In the genomic region with DNA sequence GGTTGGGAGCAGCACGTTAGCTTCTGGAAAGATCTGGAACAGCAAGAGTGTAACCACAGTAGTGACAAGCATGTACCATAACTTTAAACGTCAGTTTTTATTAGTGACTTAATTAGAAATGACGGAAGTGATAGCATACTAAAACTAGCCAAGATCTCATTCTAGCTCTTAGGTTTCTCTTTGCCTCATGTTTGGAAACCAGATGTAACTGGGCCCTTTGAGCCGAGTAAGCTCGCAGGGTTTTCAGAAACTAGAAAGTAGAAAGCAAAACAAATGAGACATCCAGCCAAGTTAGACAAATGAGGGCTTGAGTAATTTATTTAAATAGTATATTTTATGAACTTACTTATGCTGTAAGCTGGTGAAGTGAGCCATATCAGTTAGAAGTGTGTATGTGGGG, we compare ENCODE assay signal across 27 cellular contexts. TPM values are rescaled to one million over a fixed set of nuclear protein-coding genes. Genes with fewer than 3 reads are reported as not detected.
A peak's percentile ranks its signal among the peaks of the same experiment; 100 is the strongest.
DNase-seq lines count a peak whose midpoint lies in the region; ATAC-seq, FAIRE-seq and TF ChIP-seq lines count a peak whose summit lies in the region.
"Had no signal": no experiment of that assay in that cellular context is flagged by ENCODE, and none has a peak within 500 bp of the region (broad histone marks: within the 10 kb centered on the region; RNA-seq: fewer than 3 reads in every experiment).

No MANE protein-coding gene starts in this region.

- no peaks in the 10 kb centered on the region for H3K79me2 ChIP-seq in GM12878 (ENCODE audit: control insufficient read depth, insufficient read depth, low read length)

- H3K36me3 ChIP-seq in GM12878 (ENCODE audit: control insufficient read depth in 2 of 2, insufficient read depth in 2 of 2, low read length in 1 of 2) = no peaks in the 10 kb centered on the region

- POLR2A ChIA-PET in GM12878 (lab: Charles Lee) = no interaction called here

- TF ChIP-seq CTCF in GM12878 (IDR thresholded peaks at IDR 0.05 in 2 of 3, conservative IDR thresholded peaks at IDR 0.05 in 1 of 3; ENCODE audit: control insufficient read depth in 2 of 3, extremely low read depth in 1 of 3, insufficient read depth in 1 of 3, low read depth in 3 of 3, low read length in 3 of 3) (no peak), chondrocyte (IDR thresholded peaks at IDR 0.05) (no peak)

- DNase-seq in GM12878 (ENCODE audit: low read depth, low spot score) = no peak
- DNase-seq in chondrocyte (ENCODE audit: low spot score) = no peak
- DNase-seq in NOMO-1 treated with dmso at 0.1 percent for 144 hours (lab: John Stamatoyannopoulos, UW; ENCODE audit: unreplicated experiment) = no peak
- DNase-seq: Caco-2; CD4-positive, alpha-beta T cell; GDM1; NCI-H1436 treated with DMSO at 0.1 percent for 48 hours; NCI-H2029; NCI-H345; NCI-H524 treated with DMSO at 0.1 percent for 48 hours; OCI-M1; Right ventricle myocardium superior; SW 1271; T-helper 2 cell had no signal

- H3K4me1 ChIP-seq in GM12878 (ENCODE audit: control insufficient read depth, insufficient read depth, low read length) = no peaks in the 10 kb centered on the region
- H3K4me1 ChIP-seq: A549, Caco-2 had no signal

- 10% methylated on average over 5 of the region's 5 CpGs for WGBS in GM12878 (ENCODE audit: insufficient coverage, insufficient replicate concordance, low lambda C conversion rate, missing lambda C conversion rate)

- H3K27ac Mint-ChIP-seq in chondrocyte (ENCODE audit: unreplicated experiment) = no peak overlapping the region
- H3K27ac Mint-ChIP-seq: CD4-positive, alpha-beta T cell had no signal

- H3K4me3 ChIP-seq in GM12878 = no peak overlapping the region
- H3K4me3 ChIP-seq: A549 had no signal

- H3K36me3 Mint-ChIP-seq in chondrocyte (ENCODE audit: low read depth) = no peaks in the 10 kb centered on the region

- no peak overlapping the region for H2AFZ ChIP-seq in GM12878 (ENCODE audit: control insufficient read depth, low read depth, low read length)

- intact Hi-C loops in GM12878 (cut with micrococcal nuclease; ENCODE audit: unreplicated experiment) = no loop called here

- TF ChIP-seq POLR2A in GM12878 (IDR thresholded peaks at IDR 0.05; ENCODE audit: low read depth, low read length) = no peak

- BruUV-seq in GM12878 (replicated peaks; lab: Mats Ljungman, UMichigan) = no TSS peak

- no peaks in the 10 kb centered on the region for H3K9me3 ChIP-seq in GM12878 (replicated peaks; ENCODE audit: control insufficient read depth, insufficient read depth, low read length)
- H3K9me3 ChIP-seq: A549, Caco-2 had no signal

- no peak for TF ChIP-seq EP300 in GM12878 (IDR thresholded peaks at IDR 0.05; ENCODE audit: borderline replicate concordance in 1 of 2, control insufficient read depth in 1 of 2, low read depth in 2 of 2, low read length in 2 of 2)

- no peaks in the 10 kb centered on the region for H3K27me3 ChIP-seq in GM12878 (replicated peaks in 1 of 2; ENCODE audit: control insufficient read depth in 2 of 2, insufficient read depth in 2 of 2, low read length in 1 of 2)

- H3K4me3 Mint-ChIP-seq in chondrocyte (ENCODE audit: unreplicated experiment) = no peak overlapping the region
- H3K4me3 Mint-ChIP-seq: CD4-positive, alpha-beta T cell had no signal

- H3K4me1 Mint-ChIP-seq in chondrocyte (ENCODE audit: low read depth) = peaks cover 29% of the 10 kb centered on the region

- SMC1A ChIA-PET in GM12878 (lab: Charles Lee; ENCODE audit: uncharacterized antibody, unreplicated experiment) = interaction anchor here (0.6 to 1.1 kb wide), 5 partner anchors 10 to 365 kb away, joined by 3 to 5 read pairs (median 3); no protein-coding TSS in a partner anchor

- RAD21 ChIA-PET in GM12878 (lab: Charles Lee; ENCODE audit: unreplicated experiment) = interaction anchor here (1.0 kb wide), 1 partner anchor 397 kb away, joined by 4 read pairs; no protein-coding TSS in a partner anchor

- H4K20me1 ChIP-seq in GM12878 (ENCODE audit: control insufficient read depth, insufficient read depth) = no peaks in the 10 kb centered on the region

- H3K9ac ChIP-seq in GM12878 (ENCODE audit: control insufficient read depth, insufficient read depth, low read length) = no peak overlapping the region
- H3K9ac ChIP-seq: KMS-11 had no signal

- CTCF ChIA-PET in GM12878 (lab: Yijun Ruan, JAX) = interaction anchor here (1.2 to 2.5 kb wide), 4 partner anchors 11 to 476 kb away, joined by 4 to 14 read pairs (median 4); no protein-coding TSS in a partner anchor

- H3K27ac ChIP-seq in GM12878 (ENCODE audit: control insufficient read depth, insufficient read depth) = no peak overlapping the region
- H3K27ac ChIP-seq: A549, HL-60, KMS-11 had no signal

- TF ChIP-seq RAD21 in GM12878 (IDR thresholded peaks at IDR 0.05; ENCODE audit: insufficient read depth, low read depth, low read length) = no peak

- no peak overlapping the region for H3K4me2 ChIP-seq in GM12878 (ENCODE audit: control insufficient read depth, insufficient read depth)
- H3K4me2 ChIP-seq: A549, KMS-11 had no signal

- in situ Hi-C loops in GM12878 (cut with MboI) = no loop called here

- H3K27me3 Mint-ChIP-seq in chondrocyte (ENCODE audit: low read depth) = no peaks in the 10 kb centered on the region
- H3K27me3 Mint-ChIP-seq: CD4-positive, alpha-beta T cell had no signal

- H3K9me3 Mint-ChIP-seq in chondrocyte (ENCODE audit: low read depth) = peaks cover under 1% of the 10 kb centered on the region

- ATAC-seq in GM18520 (IDR thresholded peaks at IDR 0.05; ENCODE audit: unreplicated experiment) (peak; percentile 52), HG02852 (IDR thresholded peaks at IDR 0.05; ENCODE audit: unreplicated experiment) (peak; percentile 47), HG03439 (IDR thresholded peaks at IDR 0.05; ENCODE audit: unreplicated experiment) (peak; percentile 58), GM12878 (peak; percentile 85), HG02970 (IDR thresholded peaks at IDR 0.05; ENCODE audit: low FRiP score, unreplicated experiment) (no peak), GM21390 (IDR thresholded peaks at IDR 0.05; ENCODE audit: unreplicated experiment) (no peak)
- ATAC-seq: A549 had no signal

- FAIRE-seq in GM12878 (lab: Jason Lieb, UNC) = no peak
- FAIRE-seq: A549, GM18507, H1 had no signal

TF ChIP-seq in GM12878, 131 proteins besides CTCF, POLR2A, EP300 and RAD21:
- TF ChIP-seq KDM1A (IDR thresholded peaks at IDR 0.05; ENCODE audit: borderline replicate concordance) (no peak), TCF7 (IDR thresholded peaks at IDR 0.05; ENCODE audit: borderline replicate concordance) (no peak), ZBED1 (IDR thresholded peaks at IDR 0.05; ENCODE audit: borderline replicate concordance) (no peak), IRF4 (IDR thresholded peaks at IDR 0.05; ENCODE audit: low read depth, low read length) (no peak), SP1 (IDR thresholded peaks at IDR 0.05; ENCODE audit: low read depth, low read length) (no peak), SREBF2 (IDR thresholded peaks at IDR 0.05; ENCODE audit: low read length) (no peak)

RNA-seq across cellular contexts. Expression of a gene that starts 40.2 kb away (rescaled TPM):
- total RNA-seq in GM12878 (2013; cell fraction: nucleolus; rRNA removed) = not detected in 2 replicates
- total RNA-seq in GM12878 (2014; rRNA removed) = 0.06 TPM in 1 of 2 replicates, not detected in the other
- not detected in 2 replicates for total RNA-seq in GM12878 (2014; rRNA removed; fragmentation: Illumina TruSeq; extraction: Trizol)
- not detected in 2 replicates for total RNA-seq in GM12878 (2021)
- polyA plus RNA-seq in GM12878 (2011; ENCODE audit: low read depth) = not detected
- 0.09 and 0.15 TPM in 2 replicates for polyA plus RNA-seq in GM12878 (2011; rRNA removed)
- 0.03 and 0.06 TPM in 2 replicates for polyA plus RNA-seq in GM12878 (2011; cell fraction: cytosol; rRNA removed)
- polyA plus RNA-seq in GM12878 (2011; cell fraction: nucleus; rRNA removed) = 0.25 TPM in 2 replicates
- not detected in 2 replicates for polyA plus RNA-seq in GM12878 (2012)
- polyA plus RNA-seq in GM12878 (2014; fragmentation: Illumina TruSeq; extraction: Trizol) = not detected in 2 replicates
- polyA plus RNA-seq in GM12878 (2014; fragmentation: Nextera tagmentation; extraction: Ambion mirVana) = not detected
- polyA plus RNA-seq in GM12878 (2014; rRNA removed) = not detected in 2 replicates
- not detected for polyA plus RNA-seq in GM12878 (2016; fragmentation: Nextera tagmentation; extraction: Ambion mirVana)
- not detected in 2 replicates for polyA minus RNA-seq in GM12878 (2011; rRNA and poly(A)+ RNA removed)
- not detected in 2 replicates for polyA minus RNA-seq in GM12878 (2011; cell fraction: cytosol; rRNA and poly(A)+ RNA removed)
- polyA minus RNA-seq in GM12878 (2011; cell fraction: nucleus; rRNA and poly(A)+ RNA removed) = 0.12 and 0.48 TPM in 2 replicates
- total RNA-seq in chondrocyte = 0.97 to 1.7 TPM (median 1.4 TPM) in 3 replicates
- total RNA-seq: CD4-positive, alpha-beta T cell; Daoy; HT1080; Right ventricle myocardium superior had no signal
- polyA plus RNA-seq: A549, BJ had no signal

Comparison
In these comparisons a context has a peak if more than half of its experiments do, and no peak if none do; other contexts are left out.
1. ATAC-seq: peak in GM18520 (single experiment), HG02852 (single experiment), HG03439 (single experiment) and GM12878 (single experiment); none in HG02970 (single experiment) and GM21390 (single experiment).